2 cellular contexts compared by ENCODE assay signal in the genomic region with DNA sequence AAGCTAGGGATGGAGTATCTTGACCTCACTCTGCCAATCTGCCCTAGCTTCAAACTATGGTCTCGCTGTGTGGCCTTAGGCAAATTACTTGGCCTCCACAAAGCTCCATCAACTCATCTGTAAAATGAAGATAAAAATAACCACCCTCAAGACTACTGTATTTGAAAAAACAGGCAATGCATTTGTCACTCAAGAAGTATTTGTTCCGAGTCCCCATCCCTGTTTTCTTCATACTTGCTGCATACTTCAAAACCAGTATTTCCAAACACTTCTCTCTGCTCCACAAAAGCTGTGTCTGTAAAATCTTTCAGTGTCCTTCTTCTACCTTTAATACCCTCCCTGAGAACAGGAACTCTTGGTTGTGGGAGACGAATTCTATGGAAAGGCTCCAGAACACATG.
TF ChIP-seq lines count a peak whose summit lies in the region.

No MANE protein-coding gene starts in this region.

TF ChIP-seq in GM12878, 131 proteins besides CTCF, POLR2A, EP300 and RAD21 (continued from another document):
- TF ChIP-seq, protein P1, sequence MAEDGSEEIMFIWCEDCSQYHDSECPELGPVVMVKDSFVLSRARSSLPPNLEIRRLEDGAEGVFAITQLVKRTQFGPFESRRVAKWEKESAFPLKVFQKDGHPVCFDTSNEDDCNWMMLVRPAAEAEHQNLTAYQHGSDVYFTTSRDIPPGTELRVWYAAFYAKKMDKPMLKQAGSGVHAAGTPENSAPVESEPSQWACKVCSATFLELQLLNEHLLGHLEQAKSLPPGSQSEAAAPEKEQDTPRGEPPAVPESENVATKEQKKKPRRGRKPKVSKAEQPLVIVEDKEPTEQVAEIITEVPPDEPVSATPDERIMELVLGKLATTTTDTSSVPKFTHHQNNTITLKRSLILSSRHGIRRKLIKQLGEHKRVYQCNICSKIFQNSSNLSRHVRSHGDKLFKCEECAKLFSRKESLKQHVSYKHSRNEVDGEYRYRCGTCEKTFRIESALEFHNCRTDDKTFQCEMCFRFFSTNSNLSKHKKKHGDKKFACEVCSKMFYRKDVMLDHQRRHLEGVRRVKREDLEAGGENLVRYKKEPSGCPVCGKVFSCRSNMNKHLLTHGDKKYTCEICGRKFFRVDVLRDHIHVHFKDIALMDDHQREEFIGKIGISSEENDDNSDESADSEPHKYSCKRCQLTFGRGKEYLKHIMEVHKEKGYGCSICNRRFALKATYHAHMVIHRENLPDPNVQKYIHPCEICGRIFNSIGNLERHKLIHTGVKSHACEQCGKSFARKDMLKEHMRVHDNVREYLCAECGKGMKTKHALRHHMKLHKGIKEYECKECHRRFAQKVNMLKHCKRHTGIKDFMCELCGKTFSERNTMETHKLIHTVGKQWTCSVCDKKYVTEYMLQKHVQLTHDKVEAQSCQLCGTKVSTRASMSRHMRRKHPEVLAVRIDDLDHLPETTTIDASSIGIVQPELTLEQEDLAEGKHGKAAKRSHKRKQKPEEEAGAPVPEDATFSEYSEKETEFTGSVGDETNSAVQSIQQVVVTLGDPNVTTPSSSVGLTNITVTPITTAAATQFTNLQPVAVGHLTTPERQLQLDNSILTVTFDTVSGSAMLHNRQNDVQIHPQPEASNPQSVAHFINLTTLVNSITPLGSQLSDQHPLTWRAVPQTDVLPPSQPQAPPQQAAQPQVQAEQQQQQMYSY (CRISPR knock-in tag; IDR thresholded peaks at IDR 0.05) = no peak
- TF ChIP-seq NBN (IDR thresholded peaks at IDR 0.05) (no peak), POLR2AphosphoS5 (IDR thresholded peaks at IDR 0.05; ENCODE audit: low read length) (no peak), CBFB (IDR thresholded peaks at IDR 0.05; ENCODE audit: low read depth) (no peak), CHD2 (IDR thresholded peaks at IDR 0.05; ENCODE audit: borderline replicate concordance, low read depth, low read length) (no peak), POLR2AphosphoS2 (IDR thresholded peaks at IDR 0.05; ENCODE audit: low read depth, low read length) (no peak), BCL11A (IDR thresholded peaks at IDR 0.05; ENCODE audit: low read depth, low read length) (no peak), IKZF2 (IDR thresholded peaks at IDR 0.05) (no peak)
- TF ChIP-seq, protein P2, sequence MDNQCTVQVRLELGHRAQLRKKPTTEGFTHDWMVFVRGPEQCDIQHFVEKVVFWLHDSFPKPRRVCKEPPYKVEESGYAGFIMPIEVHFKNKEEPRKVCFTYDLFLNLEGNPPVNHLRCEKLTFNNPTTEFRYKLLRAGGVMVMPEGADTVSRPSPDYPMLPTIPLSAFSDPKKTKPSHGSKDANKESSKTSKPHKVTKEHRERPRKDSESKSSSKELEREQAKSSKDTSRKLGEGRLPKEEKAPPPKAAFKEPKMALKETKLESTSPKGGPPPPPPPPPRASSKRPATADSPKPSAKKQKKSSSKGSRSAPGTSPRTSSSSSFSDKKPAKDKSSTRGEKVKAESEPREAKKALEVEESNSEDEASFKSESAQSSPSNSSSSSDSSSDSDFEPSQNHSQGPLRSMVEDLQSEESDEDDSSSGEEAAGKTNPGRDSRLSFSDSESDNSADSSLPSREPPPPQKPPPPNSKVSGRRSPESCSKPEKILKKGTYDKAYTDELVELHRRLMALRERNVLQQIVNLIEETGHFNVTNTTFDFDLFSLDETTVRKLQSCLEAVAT (IDR thresholded peaks at IDR 0.05) = no peak
- TF ChIP-seq, protein P3, sequence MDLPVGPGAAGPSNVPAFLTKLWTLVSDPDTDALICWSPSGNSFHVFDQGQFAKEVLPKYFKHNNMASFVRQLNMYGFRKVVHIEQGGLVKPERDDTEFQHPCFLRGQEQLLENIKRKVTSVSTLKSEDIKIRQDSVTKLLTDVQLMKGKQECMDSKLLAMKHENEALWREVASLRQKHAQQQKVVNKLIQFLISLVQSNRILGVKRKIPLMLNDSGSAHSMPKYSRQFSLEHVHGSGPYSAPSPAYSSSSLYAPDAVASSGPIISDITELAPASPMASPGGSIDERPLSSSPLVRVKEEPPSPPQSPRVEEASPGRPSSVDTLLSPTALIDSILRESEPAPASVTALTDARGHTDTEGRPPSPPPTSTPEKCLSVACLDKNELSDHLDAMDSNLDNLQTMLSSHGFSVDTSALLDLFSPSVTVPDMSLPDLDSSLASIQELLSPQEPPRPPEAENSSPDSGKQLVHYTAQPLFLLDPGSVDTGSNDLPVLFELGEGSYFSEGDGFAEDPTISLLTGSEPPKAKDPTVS (IDR thresholded peaks at IDR 0.05; ENCODE audit: low read depth, low read length) = no peak

TF ChIP-seq in SK-N-SH, 30 proteins besides CTCF, POLR2A, EP300 and RAD21 (continued from another document):
- TF ChIP-seq FOSL2 (IDR thresholded peaks at IDR 0.05; ENCODE audit: borderline replicate concordance, low read depth) = no peak
- TF ChIP-seq EZH2phosphoT487 (IDR thresholded peaks at IDR 0.05; ENCODE audit: borderline replicate concordance, low read depth) = no peak
